In the genomic region with DNA sequence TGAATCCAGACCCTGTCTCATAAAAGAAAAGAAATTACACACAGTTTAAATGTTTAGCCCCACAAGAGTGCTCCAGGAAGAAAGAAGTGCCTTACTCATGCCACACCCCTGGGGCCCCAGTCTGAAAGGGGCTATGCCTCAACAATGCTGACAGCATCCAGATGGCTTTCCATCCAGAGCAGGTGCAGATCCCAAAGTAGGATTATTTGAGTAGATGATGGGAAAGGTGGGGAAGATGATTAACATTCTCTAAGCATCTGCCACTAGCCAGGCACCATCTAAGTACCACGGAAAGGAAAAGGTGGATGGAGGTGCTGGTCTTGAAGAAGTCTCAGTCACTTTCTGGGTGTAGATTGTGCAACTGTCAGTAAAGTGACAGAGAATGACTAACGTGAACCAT, we compare ENCODE assay signal across 18 cellular contexts. TPM values are rescaled to one million over a fixed set of nuclear protein-coding genes. Genes with fewer than 3 reads are reported as not detected.
DNase-seq lines count a peak whose midpoint lies in the region; TF ChIP-seq lines count a peak whose summit lies in the region.
"Had no signal": no experiment of that assay in that cellular context is flagged by ENCODE, and none has a peak within 500 bp of the region (broad histone marks: within the 10 kb centered on the region; RNA-seq: fewer than 3 reads in every experiment).

No MANE protein-coding gene starts in this region.

- peaks cover 2% of the 10 kb centered on the region for H3K4me1 ChIP-seq in neural progenitor cell
- H3K4me1 ChIP-seq: A549, Caco-2 had no signal

- H3K4me2 ChIP-seq in neural progenitor cell, result no peak overlapping the region
- H3K4me2 ChIP-seq: A549 had no signal

- peaks cover 29% of the 10 kb centered on the region for H3K36me3 Mint-ChIP-seq in neural progenitor cell
- H3K36me3 Mint-ChIP-seq: IgD-negative memory B cell had no signal

- H3K79me2 ChIP-seq in neural progenitor cell (ENCODE audit: low read depth), result peaks cover 94% of the 10 kb centered on the region

- H3K4me3 ChIP-seq in WERI-Rb-1 (ENCODE audit: low read depth, low read length) (no peak overlapping the region), neural progenitor cell (no peak overlapping the region)
- H3K4me3 ChIP-seq: A549 had no signal

- H3F3A ChIP-seq in neural progenitor cell (ENCODE audit: low read depth), result no peaks in the 10 kb centered on the region

- peaks cover 93% of the 10 kb centered on the region for H4K20me1 ChIP-seq in neural progenitor cell (ENCODE audit: low read depth)

- H3K27ac ChIP-seq in WERI-Rb-1, result no peak overlapping the region
- H3K27ac ChIP-seq in neural progenitor cell, result no peak overlapping the region
- H3K27ac ChIP-seq: A549, HL-60 had no signal

- peaks cover 2% of the 10 kb centered on the region for H3K9me3 Mint-ChIP-seq in neural progenitor cell
- H3K9me3 Mint-ChIP-seq: CD4-positive, alpha-beta T cell; IgD-negative memory B cell had no signal

- H3K9ac ChIP-seq in neural progenitor cell, result no peak overlapping the region

- DNase-seq in NCI-H187 (lab: John Stamatoyannopoulos, UW) (peak; percentile 41 to 52), NCI-H2171 treated with DMSO at 0.1 percent for 48 hours (lab: John Stamatoyannopoulos, UW) (peak; percentile 84), WERI-Rb-1 (peak; percentile 34), neural progenitor cell (ENCODE audit: low spot score) (no peak), epidermal melanocyte (ENCODE audit: insufficient read length, low spot score) (no peak), LoVo (ENCODE audit: low spot score) (no peak), cortex of kidney (lab: John Stamatoyannopoulos, UW) (no peak)
- DNase-seq: Caco-2; CD4-positive, alpha-beta T cell; Kasumi-1; MM.1S; NCI-H1092 treated with DMSO at 0.1 percent for 48 hours; NCI-H2107; NCI-H446 treated with DMSO at 0.1 percent for 48 hours; PC-3 had no signal

- H3K27me3 ChIP-seq in WERI-Rb-1 (ENCODE audit: insufficient read depth, low read depth, severe bottlenecking) (no peaks in the 10 kb centered on the region), neural progenitor cell (no peaks in the 10 kb centered on the region)

- H3K4me3 Mint-ChIP-seq in neural progenitor cell, result no peak overlapping the region
- H3K4me3 Mint-ChIP-seq: CD4-positive, alpha-beta T cell; IgD-negative memory B cell had no signal

- H3K27ac Mint-ChIP-seq in neural progenitor cell, result peak overlapping the region; percentile 22
- H3K27ac Mint-ChIP-seq: CD4-positive, alpha-beta T cell; IgD-negative memory B cell had no signal

- no peak overlapping the region for H2AFZ ChIP-seq in neural progenitor cell (replicated peaks)

- no peaks in the 10 kb centered on the region for H3K27me3 Mint-ChIP-seq in neural progenitor cell (ENCODE audit: insufficient read depth, low read depth)

- H3K9me3 ChIP-seq in WERI-Rb-1 (ENCODE audit: severe bottlenecking) (no peaks in the 10 kb centered on the region), neural progenitor cell (ENCODE audit: low read depth) (no peaks in the 10 kb centered on the region)
- H3K9me3 ChIP-seq: A549, Caco-2 had no signal

- H3K36me3 ChIP-seq in WERI-Rb-1 (peaks cover 32% of the 10 kb centered on the region), neural progenitor cell (no peaks in the 10 kb centered on the region)

- H3K4me1 Mint-ChIP-seq in neural progenitor cell, result peaks cover 24% of the 10 kb centered on the region

- TF ChIP-seq CTCF in WERI-Rb-1 (IDR thresholded peaks at IDR 0.05; ENCODE audit: low read depth, low read length) (no peak), neural progenitor cell (IDR thresholded peaks at IDR 0.05) (no peak)

RNA-seq across cellular contexts. Expression of a gene that starts 16.3 kb away (rescaled TPM):
- total RNA-seq in neural progenitor cell (ENCODE audit: low replicate concordance), result 46.3 and 93.5 TPM in 2 replicates
- total RNA-seq: CD4-positive, alpha-beta T cell; PC-3 had no signal

Comparison
In these comparisons a context has a peak if more than half of its experiments do, and no peak if none do; other contexts are left out.
1. DNase-seq: peak in NCI-H187 (2 of 2), NCI-H2171 treated with DMSO at 0.1 percent for 48 hours (single experiment) and WERI-Rb-1 (single experiment); none in neural progenitor cell (single experiment), epidermal melanocyte (single experiment), LoVo (single experiment) and cortex of kidney (single experiment).